Comparison of ENCODE assay signal across 8 cellular contexts in the genomic region with DNA sequence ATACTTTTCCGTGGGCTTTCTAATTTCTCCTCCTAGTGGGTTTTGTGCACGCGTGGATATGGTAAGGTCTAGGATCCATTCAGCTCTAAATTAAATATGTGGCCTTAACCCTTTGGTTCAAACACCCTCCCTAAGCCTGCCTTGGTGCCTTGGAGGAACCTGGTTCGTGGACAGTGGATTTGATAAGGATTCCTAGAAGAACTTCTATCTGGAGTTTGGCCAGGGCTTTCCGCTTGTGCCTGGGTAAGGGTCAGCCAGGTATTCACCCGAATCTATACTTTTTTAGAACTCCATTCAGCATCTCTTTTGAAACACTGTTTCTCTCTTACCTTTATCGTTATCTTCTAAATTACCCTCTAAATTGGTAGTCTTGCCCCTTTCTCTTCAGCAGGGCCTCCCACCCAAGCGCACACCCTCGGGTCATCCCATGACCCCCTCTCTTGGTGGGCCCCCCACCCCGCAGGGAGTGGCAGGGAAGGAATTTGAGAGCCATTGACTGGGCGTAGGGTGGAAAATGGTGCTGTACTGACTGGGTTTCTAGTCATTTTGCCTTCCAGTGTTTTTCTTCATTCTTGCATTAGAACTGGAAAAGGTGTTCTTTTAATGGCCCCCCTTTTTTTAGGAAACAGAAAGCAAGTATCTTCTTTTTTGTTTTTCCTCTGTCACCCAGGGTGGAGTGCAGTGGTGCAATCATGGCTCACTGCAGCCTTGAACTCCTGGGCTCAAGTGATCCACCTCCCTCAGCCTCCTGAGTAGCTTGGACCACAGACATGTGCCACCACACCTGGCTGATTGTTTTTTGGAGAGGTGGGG. TPM values are rescaled to one million over a fixed set of nuclear protein-coding genes. Genes with fewer than 3 reads are reported as not detected.
DNase-seq lines count a peak whose midpoint lies in the region; ATAC-seq, FAIRE-seq and TF ChIP-seq lines count a peak whose summit lies in the region.

No MANE protein-coding gene starts in this region.

- H3K9ac ChIP-seq in mucosa of stomach (ENCODE audit: low read length), result peak overlapping the region; percentile 68

- H3K4me3 ChIP-seq in ACC112 (ENCODE audit: low read depth, low read length) (peak overlapping the region; percentile 94), bronchial epithelial cell (ENCODE audit: low read depth, low read length) (peak overlapping the region; percentile 61), mucosa of stomach (ENCODE audit: low read length) (peak overlapping the region; percentile 43), spleen (peak overlapping the region in 3 of 8 donors; percentile 60 to 90 (median 63))

- intact Hi-C loops in spleen (cut with DNase I; ENCODE audit: low total_unique reads), result loop anchor here (10.0 kb wide), 1 partner anchor 86 kb away; a partner anchor contains a TSS

- no peak for TF ChIP-seq POLR2A in spleen (IDR thresholded peaks at IDR 0.05)

- H3K27me3 ChIP-seq in ACC112 (ENCODE audit: insufficient read depth, low read length) (no peaks in the 10 kb centered on the region), bronchial epithelial cell (ENCODE audit: control insufficient read depth, insufficient read depth, low read length) (no peaks in the 10 kb centered on the region), mucosa of stomach (ENCODE audit: control insufficient read depth, insufficient read depth, low read length) (no peaks in the 10 kb centered on the region), spleen (replicated peaks in 1 of 7) (peaks cover 0 to 29% (median 0%) of the 10 kb centered on the region in 7 donors)

- peaks cover 67% of the 10 kb centered on the region for H3K79me2 ChIP-seq in ACC112 (ENCODE audit: control insufficient read depth, insufficient read depth, low read length, unreplicated experiment)

- WGBS in spleen, 5 donors, result 71 to 82% (median 79%) methylated on average over 11 of the region's 11 CpGs

- no peak for TF ChIP-seq CTCF in bronchial epithelial cell (IDR thresholded peaks at IDR 0.05; ENCODE audit: insufficient read depth, low read length, severe bottlenecking)
- no peak for TF ChIP-seq CTCF in spleen (IDR thresholded peaks at IDR 0.05 in 8 of 11, conservative IDR thresholded peaks at IDR 0.05 in 3 of 11)

- H3K4me1 ChIP-seq in ACC112 (ENCODE audit: control insufficient read depth, insufficient read depth, low read length, unreplicated experiment) (peaks cover 50% of the 10 kb centered on the region), mucosa of stomach (ENCODE audit: control insufficient read depth, insufficient read depth, low read length) (peaks cover 34% of the 10 kb centered on the region), spleen (peaks cover 8 to 54% (median 27%) of the 10 kb centered on the region in 6 donors)

- DNase-seq in HT-29 (ENCODE audit: low spot score) (peak; percentile 16), bronchial epithelial cell (ENCODE audit: low read depth) (no peak), spleen (no peak)

- ATAC-seq in HG03439 (IDR thresholded peaks at IDR 0.05; ENCODE audit: unreplicated experiment) (no peak), GM19023 (IDR thresholded peaks at IDR 0.05; ENCODE audit: unreplicated experiment) (no peak), GM19397 (IDR thresholded peaks at IDR 0.05; ENCODE audit: unreplicated experiment) (no peak)

- H3K27ac ChIP-seq in ACC112 (ENCODE audit: low read depth, low read length) (peak overlapping the region; percentile 51), spleen (no peak overlapping the region)

- no peak for FAIRE-seq in bronchial epithelial cell (lab: Jason Lieb, UNC)

- H3K9me3 ChIP-seq in mucosa of stomach (ENCODE audit: control insufficient read depth, low read length) (no peaks in the 10 kb centered on the region), spleen (no peaks in the 10 kb centered on the region)

- H2AFZ ChIP-seq in ACC112 (ENCODE audit: low read length, unreplicated experiment), result no peak overlapping the region

- no peaks in the 10 kb centered on the region; the same call in 1 of the 2 replicates for H3K36me3 ChIP-seq in ACC112 (ENCODE audit: insufficient read depth, low read length)
- H3K36me3 ChIP-seq in bronchial epithelial cell (ENCODE audit: control insufficient read depth, insufficient read depth, low read length), result peaks cover 5% of the 10 kb centered on the region
- H3K36me3 ChIP-seq in mucosa of stomach (ENCODE audit: control insufficient read depth, insufficient read depth, low read length), result no peaks in the 10 kb centered on the region
- no peaks in the 10 kb centered on the region for H3K36me3 ChIP-seq in spleen

RNA-seq across cellular contexts. Expression of a gene that starts 1.8 kb away (rescaled TPM):
- 18.0 and 21.1 TPM in 2 replicates for total RNA-seq in HT-29 (2014; rRNA removed; shearing (Covaris generic))
- total RNA-seq in bronchial epithelial cell (51.6 and 52.7 TPM in 2 replicates), spleen (10 to 100 TPM in 2 of 7 donors, 1 to 10 TPM in 5; 6.6 to 11.5 (median 8.6) TPM)
- polyA plus RNA-seq in spleen, result 1 to 10 TPM; 1.3 to 2.1 (median 1.6) TPM
